8 cellular contexts compared by ENCODE assay signal in genomic region chr15:43514241-43515057, GRCh38. TPM values are rescaled to one million over a fixed set of nuclear protein-coding genes. Genes with fewer than 3 reads are reported as not detected.
DNase-seq lines count a peak whose midpoint lies in the region; ATAC-seq and TF ChIP-seq lines count a peak whose summit lies in the region.

No MANE protein-coding gene starts in this region.

- no peaks in the 10 kb centered on the region for H3K36me3 ChIP-seq in body of pancreas (replicated peaks in 1 of 2; ENCODE audit: insufficient read depth in 1 of 2, low read depth in 2 of 2)
- no peaks in the 10 kb centered on the region for H3K36me3 ChIP-seq in liver (ENCODE audit: control insufficient read depth in 4 of 4, insufficient read depth in 3 of 4, low read depth in 1 of 4, low read length in 3 of 4)

- H3K27me3 ChIP-seq in body of pancreas (no peaks in the 10 kb centered on the region), liver (ENCODE audit: control insufficient read depth in 4 of 4, insufficient read depth in 4 of 4, low read length in 3 of 4) (peaks cover 0 to 19% (median under 1%) of the 10 kb centered on the region in 4 donors)

- H3K9ac ChIP-seq in liver (ENCODE audit: low read depth in 1 of 2, low read length in 2 of 2), result no peak overlapping the region

- H3K27ac ChIP-seq in body of pancreas, result no peak overlapping the region
- no peak overlapping the region for H3K27ac ChIP-seq in liver (ENCODE audit: low read depth in 1 of 2, low read length in 2 of 2)

- 43 to 49% methylated on average over 3 to 4 of the region's 4 CpGs for WGBS in body of pancreas, 2 donors
- WGBS in liver, result 59% methylated on average over 4 of the region's 4 CpGs

- H3K4me3 ChIP-seq in body of pancreas (no peak overlapping the region), liver (ENCODE audit: low read depth in 1 of 3, low read length in 3 of 3) (no peak overlapping the region)

- ATAC-seq in body of pancreas, result no peak
- ATAC-seq in GM18870 (IDR thresholded peaks at IDR 0.05; ENCODE audit: unreplicated experiment), result no peak

- DNase-seq in SKM-1 treated with dmso at 0.1 percent for 144 hours (lab: John Stamatoyannopoulos, UW; ENCODE audit: unreplicated experiment) (peak; percentile 10), SKM-1 (lab: John Stamatoyannopoulos, UW; ENCODE audit: unreplicated experiment) (no peak), NCI-H2227 (lab: John Stamatoyannopoulos, UW; ENCODE audit: unreplicated experiment) (peak; percentile 38), body of pancreas (peak in 1 of 4 donors; percentile 11), ureter (ENCODE audit: low spot score) (peak; percentile 37)
- no peak for DNase-seq in activated CD8-positive, alpha-beta memory T cell treated with anti-CD3 and anti-CD28 coated beads, Interleukin-2, amount 50 U/mL, for 48 hours

- intact Hi-C loops in body of pancreas (cut with DNase I), result no loop called here

- H3K9me3 ChIP-seq in body of pancreas (no peaks in the 10 kb centered on the region), liver (ENCODE audit: control insufficient read depth in 4 of 4, low read length in 3 of 4) (no peaks in the 10 kb centered on the region)

- H3K4me1 ChIP-seq in body of pancreas (peaks cover 14% of the 10 kb centered on the region), liver (ENCODE audit: control insufficient read depth in 4 of 4, insufficient read depth in 4 of 4, low read length in 3 of 4) (peaks cover 5 to 17% (median 10%) of the 10 kb centered on the region in 4 donors)

- TF ChIP-seq RAD21 in liver (IDR thresholded peaks at IDR 0.05), result peak; percentile 60 to 70

- TF ChIP-seq POLR2A in body of pancreas (IDR thresholded peaks at IDR 0.05), result no peak

- TF ChIP-seq CTCF in body of pancreas (IDR thresholded peaks at IDR 0.05), result peak; percentile 16 to 48 (median 41)
- TF ChIP-seq CTCF in liver (IDR thresholded peaks at IDR 0.05; ENCODE audit: low read depth, low read length, missing input control), result peak; percentile 45

TF ChIP-seq in liver, 16 proteins besides CTCF, POLR2A, EP300 and RAD21:
- no peak for TF ChIP-seq SP1 (IDR thresholded peaks at IDR 0.05)
- no peak for TF ChIP-seq NR2F2 (IDR thresholded peaks at IDR 0.05)
- TF ChIP-seq JUND (IDR thresholded peaks at IDR 0.05), result no peak
- no peak for TF ChIP-seq MAX (IDR thresholded peaks at IDR 0.05)
- TF ChIP-seq HNF4A (conservative IDR thresholded peaks at IDR 0.05), result no peak
- no peak for TF ChIP-seq RXRA (IDR thresholded peaks at IDR 0.05)
- TF ChIP-seq EGR1 (IDR thresholded peaks at IDR 0.05; ENCODE audit: low read depth in 2 of 2), result no peak
- no peak for TF ChIP-seq FOXA2 (IDR thresholded peaks at IDR 0.05)
- TF ChIP-seq GABPA (IDR thresholded peaks at IDR 0.05 in 1 of 2, conservative IDR thresholded peaks at IDR 0.05 in 1 of 2), result no peak
- TF ChIP-seq REST (IDR thresholded peaks at IDR 0.05), result no peak
- no peak for TF ChIP-seq FOXA1 (IDR thresholded peaks at IDR 0.05)
- no peak for TF ChIP-seq ZBTB33 (IDR thresholded peaks at IDR 0.05)
- no peak for TF ChIP-seq TAF1 (conservative IDR thresholded peaks at IDR 0.05)
- TF ChIP-seq YY1 (IDR thresholded peaks at IDR 0.05), result no peak
- no peak for TF ChIP-seq HNF4G (IDR thresholded peaks at IDR 0.05)
- no peak for TF ChIP-seq ATF3 (IDR thresholded peaks at IDR 0.05)

RNA-seq across cellular contexts. Expression of gene MAP1A, which starts 3.0 kb away (rescaled TPM):
- total RNA-seq in body of pancreas (1 to 10 TPM; 3.1 to 4.0 TPM), liver (under 1 TPM; 0.42 to 0.89 TPM), ureter (16.4 TPM)
- under 1 TPM; 0.11 to 0.15 TPM for polyA plus RNA-seq in liver

RNA-seq across cellular contexts. Expression of gene TP53BP1, which starts 21.5 kb away (rescaled TPM):
- total RNA-seq in body of pancreas, result 10 to 100 TPM; 12.5 to 17.5 TPM
- total RNA-seq in liver, result 10 to 100 TPM; 11.3 to 12.0 TPM
- polyA plus RNA-seq in liver, result 1 to 10 TPM; 2.7 to 3.2 TPM
- total RNA-seq in ureter, result 73.0 TPM

Comparison
In these comparisons a context has a peak if more than half of its experiments do, and no peak if none do; other contexts are left out.
1. DNase-seq: peak in SKM-1 treated with dmso at 0.1 percent for 144 hours (single experiment), NCI-H2227 (single experiment) and ureter (single experiment); none in SKM-1 (single experiment) and activated CD8-positive, alpha-beta memory T cell treated with anti-CD3 and anti-CD28 coated beads, Interleukin-2, amount 50 U/mL, for 48 hours (single experiment).